ENCODE assay signal across 30 cellular contexts in the genomic region with DNA sequence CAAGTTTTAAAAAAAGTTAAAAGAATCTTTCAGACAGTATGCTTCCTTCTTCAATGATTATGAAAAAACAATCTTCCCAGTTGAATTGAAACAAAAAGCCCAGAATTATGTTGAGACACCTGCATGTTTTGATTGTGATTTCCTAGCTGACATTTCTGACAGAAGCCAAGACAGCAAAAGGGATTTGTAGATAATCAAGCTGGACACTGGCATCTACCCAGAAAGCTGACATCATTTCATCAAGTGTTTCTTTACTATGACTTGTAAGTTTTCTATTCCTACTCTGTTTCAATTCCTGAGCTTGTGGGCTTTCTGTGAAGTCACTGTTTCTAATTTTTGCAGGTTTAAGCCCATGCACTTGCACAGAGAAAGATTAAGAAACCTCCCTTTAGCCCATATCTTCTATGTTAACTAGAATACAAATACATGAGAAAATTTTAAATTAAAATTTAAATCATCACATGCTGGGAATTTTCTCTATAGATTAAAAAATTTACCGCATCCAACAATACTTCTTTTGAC.
"Had no signal": no experiment of that assay in that cellular context is flagged by ENCODE, and none has a peak within 500 bp of the region (broad histone marks: within the 10 kb centered on the region; RNA-seq: fewer than 3 reads in every experiment).

No MANE protein-coding gene starts in this region.

- H3K4me2 ChIP-seq: SK-N-SH had no signal

- H3K27ac ChIP-seq: adrenal gland, cardiac muscle cell, SJSA1 had no signal

- H3K9ac ChIP-seq: SK-N-SH had no signal

- H3K36me3 ChIP-seq: adrenal gland, cardiac muscle cell, SJSA1 had no signal

- ATAC-seq: activated naive CD4-positive, alpha-beta T cell treated with anti-CD3 and anti-CD28 coated beads, Interleukin-2, amount 50 U/mL, for 72 hours; activated T-cell treated with anti-CD3 and anti-CD28 coated beads, Interleukin-2, amount 50 U/mL, for 4 hours; Panc1; WTC11 had no signal

- H3K9me3 ChIP-seq: adrenal gland, SJSA1, SK-N-SH had no signal

- DNase-seq: activated CD4-positive, alpha-beta memory T cell treated with anti-CD3 and anti-CD28 coated beads for 36 hours; activated CD4-positive, alpha-beta T cell treated with anti-CD3 and anti-CD28 coated beads for 4 hours; activated CD4-positive, alpha-beta T cell treated with anti-CD3 and anti-CD28 coated beads, Interleukin-2, amount 50 U/mL, for 1 hour; activated CD4-positive, CD25-positive, alpha-beta regulatory T cell treated with anti-CD3 and anti-CD28 coated beads, Interleukin-2, amount 50 U/mL, for 72 hours; activated CD8-positive, alpha-beta memory T cell treated with anti-CD3 and anti-CD28 coated beads, Interleukin-2, amount 50 U/mL, for 4 hours; activated gamma-delta T cell treated with Interleukin-2 at 50 U/mL for 16 hours; activated naive CD4-positive, alpha-beta T cell treated with anti-CD3 and anti-CD28 coated beads for 36 hours; activated T-cell treated with anti-CD3 and anti-CD28 coated beads for 4 hours; activated T-cell treated with anti-CD3 and anti-CD28 coated beads, Interleukin-2, amount 50 U/mL, for 4 hours; adrenal gland; aorta; NCI-H1048; NCI-H1105 treated with DMSO at 0.1 percent for 48 hours; NCI-H1436; NCI-H1694; NCI-H2029; NCI-H2107; NCI-H2171 treated with DMSO at 0.1 percent for 48 hours; NCI-H2227 treated with DMSO at 0.1 percent for 48 hours; NCI-H446 treated with DMSO at 0.1 percent for 48 hours; NCI-H524; NCI-H69; NCI-H82; SHP77; SK-N-SH had no signal

- H3K4me3 ChIP-seq: adrenal gland, cardiac muscle cell, SJSA1 had no signal

- H3K4me1 ChIP-seq: adrenal gland, SJSA1 had no signal

- H3K27me3 ChIP-seq: adrenal gland, cardiac muscle cell, SJSA1 had no signal
